In the genomic region with DNA sequence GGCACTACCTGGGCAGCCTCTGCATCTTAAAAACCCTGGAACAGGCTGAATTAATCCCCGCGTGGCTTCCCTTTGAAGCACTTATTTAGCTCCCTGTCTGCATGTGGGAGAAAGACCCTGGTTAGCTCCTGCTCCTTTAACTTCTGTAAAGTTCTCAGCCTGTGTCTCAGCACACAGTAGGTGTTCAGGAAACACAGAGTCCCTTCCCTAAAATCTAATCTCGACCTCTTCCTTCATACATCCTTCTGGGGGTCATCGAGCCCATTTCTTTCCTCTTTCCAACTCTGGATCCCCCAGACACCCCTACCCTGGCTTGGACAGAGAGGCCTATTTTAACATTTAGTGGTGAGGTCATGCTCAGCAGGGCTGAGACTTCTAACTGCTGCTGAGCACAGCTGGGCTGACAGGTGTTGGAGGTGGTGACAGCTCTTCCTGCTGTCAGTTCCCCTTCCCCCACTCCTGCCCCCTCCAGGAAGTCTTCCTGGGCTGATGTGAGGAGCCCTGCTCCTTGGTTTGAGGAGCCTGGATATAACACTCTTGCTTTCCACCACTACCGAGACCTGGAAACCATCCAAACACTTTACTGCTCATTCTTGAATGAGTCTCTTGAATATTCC, we compare ENCODE assay signal across 10 cellular contexts. TPM values are rescaled to one million over a fixed set of nuclear protein-coding genes. Genes with fewer than 3 reads are reported as not detected.
DNase-seq lines count a peak whose midpoint lies in the region; ATAC-seq and TF ChIP-seq lines count a peak whose summit lies in the region.
"Had no signal": no experiment of that assay in that cellular context is flagged by ENCODE, and none has a peak within 500 bp of the region (broad histone marks: within the 10 kb centered on the region; RNA-seq: fewer than 3 reads in every experiment).

No MANE protein-coding gene starts in this region.

- DNase-seq in NCI-H2081 (lab: John Stamatoyannopoulos, UW), result peak; percentile 17 to 69
- DNase-seq in NCI-H2081 treated with DMSO at 0.1 percent for 48 hours (lab: John Stamatoyannopoulos, UW), result no peak
- DNase-seq in activated CD4-positive, alpha-beta memory T cell treated with anti-CD3 and anti-CD28 coated beads, Interleukin-2, amount 10 ng/mL, durations not matched to agents 7 days and 5 days, result peak; percentile 54
- no peak for DNase-seq in osteocyte (ENCODE audit: extremely low spot score, unreplicated experiment)
- DNase-seq in left ventricle myocardium inferior, result no peak
- no peak for DNase-seq in posterior cingulate gyrus
- no peak for DNase-seq in cerebellar cortex (ENCODE audit: low spot score)
- DNase-seq: central memory CD4-positive, alpha-beta T cell; hypothalamus had no signal

- TF ChIP-seq CTCF in osteocyte (IDR thresholded peaks at IDR 0.05), result no peak
- no peak for TF ChIP-seq CTCF in left ventricle myocardium inferior (IDR thresholded peaks at IDR 0.05; ENCODE audit: borderline replicate concordance)

- no peak overlapping the region for H3K27ac ChIP-seq in left ventricle myocardium inferior (replicated peaks)

- H3K9me3 ChIP-seq in left ventricle myocardium inferior (replicated peaks), result no peaks in the 10 kb centered on the region

- POLR2A ChIA-PET in activated CD4-positive, alpha-beta memory T cell treated with anti-CD3 and anti-CD28 coated beads, Interleukin-2, amount 10 ng/mL, durations not matched to agents 7 days and 5 days (lab: Charles Lee), result interaction anchor here (0.8 to 15.2 kb wide), 9 partner anchors 9 to 181 kb away, joined by 3 to 122 read pairs (median 18); partner anchors contain the start of genes HNRNPR, ID3 and RPL11

- peak overlapping the region; percentile 97 for H3K27ac Mint-ChIP-seq in activated CD4-positive, alpha-beta memory T cell treated with anti-CD3 and anti-CD28 coated beads, Interleukin-2, amount 10 ng/mL, durations not matched to agents 7 days and 5 days
- peak overlapping the region; percentile 36 for H3K27ac Mint-ChIP-seq in osteocyte (ENCODE audit: unreplicated experiment)

- peaks cover 72% of the 10 kb centered on the region for H3K4me1 Mint-ChIP-seq in activated CD4-positive, alpha-beta memory T cell treated with anti-CD3 and anti-CD28 coated beads, Interleukin-2, amount 10 ng/mL, durations not matched to agents 7 days and 5 days
- H3K4me1 Mint-ChIP-seq in osteocyte (ENCODE audit: unreplicated experiment), result peaks cover 43% of the 10 kb centered on the region

- CTCF ChIA-PET in activated CD4-positive, alpha-beta memory T cell treated with anti-CD3 and anti-CD28 coated beads, Interleukin-2, amount 10 ng/mL, durations not matched to agents 7 days and 5 days (lab: Charles Lee), result interaction anchor here (0.8 to 12.4 kb wide), 8 partner anchors 9 to 111 kb away, joined by 3 to 192 read pairs (median 4); no protein-coding TSS in a partner anchor

- peak overlapping the region; percentile 99 for H3K4me3 Mint-ChIP-seq in activated CD4-positive, alpha-beta memory T cell treated with anti-CD3 and anti-CD28 coated beads, Interleukin-2, amount 10 ng/mL, durations not matched to agents 7 days and 5 days
- no peak overlapping the region for H3K4me3 Mint-ChIP-seq in osteocyte (ENCODE audit: unreplicated experiment)

- H3K36me3 ChIP-seq in left ventricle myocardium inferior, result no peaks in the 10 kb centered on the region

- peaks cover 80% of the 10 kb centered on the region for H3K36me3 Mint-ChIP-seq in activated CD4-positive, alpha-beta memory T cell treated with anti-CD3 and anti-CD28 coated beads, Interleukin-2, amount 10 ng/mL, durations not matched to agents 7 days and 5 days (ENCODE audit: low read depth)
- no peaks in the 10 kb centered on the region for H3K36me3 Mint-ChIP-seq in osteocyte (ENCODE audit: unreplicated experiment)

- no peak overlapping the region for H3K4me3 ChIP-seq in left ventricle myocardium inferior

- H3K27me3 Mint-ChIP-seq in activated CD4-positive, alpha-beta memory T cell treated with anti-CD3 and anti-CD28 coated beads, Interleukin-2, amount 10 ng/mL, durations not matched to agents 7 days and 5 days, result no peaks in the 10 kb centered on the region
- H3K27me3 Mint-ChIP-seq in osteocyte (ENCODE audit: unreplicated experiment), result no peaks in the 10 kb centered on the region

- no peaks in the 10 kb centered on the region for H3K9me3 Mint-ChIP-seq in activated CD4-positive, alpha-beta memory T cell treated with anti-CD3 and anti-CD28 coated beads, Interleukin-2, amount 10 ng/mL, durations not matched to agents 7 days and 5 days
- no peaks in the 10 kb centered on the region for H3K9me3 Mint-ChIP-seq in osteocyte (ENCODE audit: unreplicated experiment)

- peaks cover 24% of the 10 kb centered on the region for H3K4me1 ChIP-seq in left ventricle myocardium inferior

- intact Hi-C loops in left ventricle myocardium inferior (cut with micrococcal nuclease), result no loop called here
- intact Hi-C loops in posterior cingulate gyrus (cut with DNase I), result no loop called here

- ATAC-seq in HG03342 (IDR thresholded peaks at IDR 0.05; ENCODE audit: unreplicated experiment), result peak; percentile 35

- peaks cover 20% of the 10 kb centered on the region for H3K27me3 ChIP-seq in left ventricle myocardium inferior (ENCODE audit: low read depth)

RNA-seq across cellular contexts. Expression of gene E2F2, which starts 5.4 kb away (rescaled TPM):
- 10 to 100 TPM; 93.4 to 98.9 TPM for total RNA-seq in activated CD4-positive, alpha-beta memory T cell treated with anti-CD3 and anti-CD28 coated beads, Interleukin-2, amount 10 ng/mL, durations not matched to agents 7 days and 5 days
- total RNA-seq in osteocyte (1.3 TPM in 2 replicates), left ventricle myocardium inferior (0.16 TPM)

RNA-seq across cellular contexts. Expression of gene ID3, which starts 33.6 kb away (rescaled TPM):
- total RNA-seq in activated CD4-positive, alpha-beta memory T cell treated with anti-CD3 and anti-CD28 coated beads, Interleukin-2, amount 10 ng/mL, durations not matched to agents 7 days and 5 days, result 10 to 100 TPM; 14.7 to 14.8 TPM
- total RNA-seq in osteocyte (73.5 and 86.9 TPM in 2 replicates), left ventricle myocardium inferior (75.2 TPM)

RNA-seq across cellular contexts. Expression of gene ASAP3, which starts 41.7 kb away (rescaled TPM):
- under 1 TPM; 0.43 to 0.63 TPM for total RNA-seq in activated CD4-positive, alpha-beta memory T cell treated with anti-CD3 and anti-CD28 coated beads, Interleukin-2, amount 10 ng/mL, durations not matched to agents 7 days and 5 days
- total RNA-seq in osteocyte, result 24.9 and 31.1 TPM in 2 replicates
- total RNA-seq in left ventricle myocardium inferior, result 44.4 TPM

Comparison
In these comparisons a context has a peak if more than half of its experiments do, and no peak if none do; other contexts are left out.
1. DNase-seq: peak in NCI-H2081 (2 of 2) and activated CD4-positive, alpha-beta memory T cell treated with anti-CD3 and anti-CD28 coated beads, Interleukin-2, amount 10 ng/mL, durations not matched to agents 7 days and 5 days (single experiment); none in NCI-H2081 treated with DMSO at 0.1 percent for 48 hours (single experiment), osteocyte (single experiment), left ventricle myocardium inferior (single experiment), posterior cingulate gyrus (0 of 10) and cerebellar cortex (single experiment).
2. RNA of gene E2F2, which starts 5.4 kb away (total RNA-seq): 93.4 to 98.9 TPM in activated CD4-positive, alpha-beta memory T cell treated with anti-CD3 and anti-CD28 coated beads, Interleukin-2, amount 10 ng/mL, durations not matched to agents 7 days and 5 days; 1.3 TPM in osteocyte and 0.16 TPM in left ventricle myocardium inferior (single experiment); every median in the first group is over 10 times any median in the second.
3. RNA of gene ASAP3, which starts 41.7 kb away (total RNA-seq): 44.4 TPM in left ventricle myocardium inferior (single experiment) and 24.9 to 31.1 TPM in osteocyte; 0.43 to 0.63 TPM in activated CD4-positive, alpha-beta memory T cell treated with anti-CD3 and anti-CD28 coated beads, Interleukin-2, amount 10 ng/mL, durations not matched to agents 7 days and 5 days; every median in the first group is over 10 times any median in the second.